ENCODE assay signal across 30 cellular contexts in genomic region chr11:45904309-45904915, GRCh38. TPM values are rescaled to one million over a fixed set of nuclear protein-coding genes. Genes with fewer than 3 reads are reported as not detected.
"Had no signal": no experiment of that assay in that cellular context is flagged by ENCODE, and none has a peak within 500 bp of the region (broad histone marks: within the 10 kb centered on the region; RNA-seq: fewer than 3 reads in every experiment).

No MANE protein-coding gene starts in this region.

- H3K4me3 Mint-ChIP-seq: activated B cell treated with CpG ODN at 0.5 μM for 24 hours; activated CD4-positive, alpha-beta T cell treated with anti-CD3 and anti-CD28 coated beads for 36 hours; activated naive CD8-positive, alpha-beta T cell; activated T-cell treated with anti-CD3 and anti-CD28 coated beads, Interleukin-2, amount 50 U/mL, for 24 hours; central memory CD8-positive, alpha-beta T cell; stimulated activated naive CD8-positive, alpha-beta T cell treated with anti-CD3 and anti-CD28 coated beads, Interleukin-15, amount 100 ng/mL, for 72 hours; T-helper 1 cell treated with Interleukin-12 subunit alpha and Interleukin-12 subunit beta and Interleukin-4 antibody, amounts not matched to agents 30 μg/mL and 1 μg/mL, for 36 hours had no signal

- H3K27ac Mint-ChIP-seq: activated B cell treated with CpG ODN at 0.5 μM for 24 hours; activated CD4-positive, alpha-beta T cell treated with anti-CD3 and anti-CD28 coated beads for 36 hours; activated naive CD8-positive, alpha-beta T cell; activated T-cell treated with anti-CD3 and anti-CD28 coated beads, Interleukin-2, amount 50 U/mL, for 24 hours; activated T-helper 2 cell treated with anti-CD3 and anti-CD28 coated beads, Interferon-gamma antibody, Interleukin-2, Interleukin-4, amounts not matched to agents 10 μg/mL and 5 μg/mL and 100 μg/mL, durations not matched to agents 14 hours and 24 hours and 36 hours; nephron; T-helper 1 cell treated with Interleukin-12 subunit alpha and Interleukin-12 subunit beta and Interleukin-4 antibody, amounts not matched to agents 30 μg/mL and 1 μg/mL, for 36 hours had no signal

- H3K36me3 Mint-ChIP-seq: activated naive CD8-positive, alpha-beta T cell had no signal

- FAIRE-seq: astrocyte, frontal cortex had no signal

- DNase-seq: activated B cell treated with CpG ODN at 0.5 μM for 24 hours; activated CD4-positive, alpha-beta T cell treated with anti-CD3 and anti-CD28 coated beads for 36 hours; activated CD4-positive, alpha-beta T cell treated with anti-CD3 and anti-CD28 coated beads, Interleukin-2, amount 50 U/mL, for 4 hours; activated CD8-positive, alpha-beta memory T cell treated with anti-CD3 and anti-CD28 coated beads for 24 hours; activated CD8-positive, alpha-beta memory T cell treated with anti-CD3 and anti-CD28 coated beads, Interleukin-2, amount 50 U/mL, for 4 hours; activated naive CD4-positive, alpha-beta T cell; activated T-cell treated with anti-CD3 and anti-CD28 coated beads, Interleukin-2, amount 50 U/mL, for 24 hours; adrenal gland; colonic mucosa; hypothalamus; occipital lobe; posterior cingulate gyrus; retina; sigmoid colon; stimulated activated CD4-positive, alpha-beta T cell treated with anti-CD3 and anti-CD28 coated beads, Interleukin-4, amount 100 ng/mL, for 1 hour; stimulated activated naive CD8-positive, alpha-beta T cell treated with anti-CD3 and anti-CD28 coated beads, Interleukin-15, amount 100 ng/mL, for 72 hours; T1000; testis; trophoblast cell had no signal

- H3K27ac ChIP-seq: adrenal gland, breast epithelium, colonic mucosa, esophagus muscularis mucosa, sigmoid colon, testis, vagina had no signal

- H3K27me3 Mint-ChIP-seq: activated naive CD8-positive, alpha-beta T cell had no signal

- H3K9me3 Mint-ChIP-seq: activated B cell treated with CpG ODN at 0.5 μM for 24 hours; activated T-cell treated with anti-CD3 and anti-CD28 coated beads, Interleukin-2, amount 50 U/mL, for 24 hours; activated T-helper 2 cell treated with anti-CD3 and anti-CD28 coated beads, Interferon-gamma antibody, Interleukin-2, Interleukin-4, amounts not matched to agents 10 μg/mL and 5 μg/mL and 100 μg/mL, durations not matched to agents 14 hours and 24 hours and 36 hours; central memory CD8-positive, alpha-beta T cell; nephron; stimulated activated naive CD8-positive, alpha-beta T cell treated with anti-CD3 and anti-CD28 coated beads, Interleukin-15, amount 100 ng/mL, for 72 hours; T-helper 1 cell treated with Interleukin-12 subunit alpha and Interleukin-12 subunit beta and Interleukin-4 antibody, amounts not matched to agents 30 μg/mL and 1 μg/mL, for 36 hours had no signal

RNA-seq across cellular contexts. Expression of gene FREY1, which starts 2.7 kb away (rescaled TPM):
- total RNA-seq: vagina had no signal

RNA-seq across cellular contexts. Expression of gene LARGE2, which starts 18.0 kb away (rescaled TPM):
- total RNA-seq: myocyte, sigmoid colon had no signal
